Comparison of ENCODE assay signal across 19 cellular contexts in genomic region chr4:6878451-6879059, GRCh38.
"Had no signal": no experiment of that assay in that cellular context is flagged by ENCODE, and none has a peak within 500 bp of the region (broad histone marks: within the 10 kb centered on the region; RNA-seq: fewer than 3 reads in every experiment).

No MANE protein-coding gene starts in this region.

- H3K4me1 ChIP-seq: body of pancreas, SJCRH30 had no signal

- H3K27me3 Mint-ChIP-seq: dendritic cell treated with granulocyte-macrophage colony-stimulating factor and Interleukin-4, amounts not matched to agents 40 ng/mL and 50 ng/mL, for 4 days; effector memory CD8-positive, alpha-beta T cell; stimulated activated memory B cell treated with anti-CD40 and anti-IgM and Interleukin-4, amounts not matched to agents 10 μg/mL and 1 μg/mL and 100 μg/mL, for 72 hours; T-helper 17 cell had no signal

- H3K27ac ChIP-seq: body of pancreas, ovary, SJCRH30, tibial nerve had no signal

- H3K9me3 ChIP-seq: body of pancreas, ovary, SJCRH30, tibial nerve had no signal

- H3K27me3 ChIP-seq: body of pancreas, ovary, SJCRH30, tibial nerve had no signal

- DNase-seq: activated CD4-positive, alpha-beta T cell treated with anti-CD3 and anti-CD28 coated beads, Interleukin-2, amount 50 U/mL, for 1 hour; body of pancreas; cerebellar nuclear complex; effector memory CD8-positive, alpha-beta T cell; erythroblast; hypothalamus; ovary; retina; SJCRH30; stimulated activated CD4-positive, alpha-beta T cell treated with anti-CD3 and anti-CD28 coated beads, Interleukin-2, amount 100 ng/mL, for 48 hours; substantia nigra; T-helper 17 cell had no signal

- H3K4me3 ChIP-seq: body of pancreas, ovary, SJCRH30, tibial nerve had no signal

- ATAC-seq: activated naive CD4-positive, alpha-beta T cell treated with anti-CD3 and anti-CD28 coated beads, Interleukin-2, amount 50 U/mL, for 72 hours; body of pancreas; effector memory CD8-positive, alpha-beta T cell; stimulated activated memory B cell treated with anti-CD40 and anti-IgM and Interleukin-4, amounts not matched to agents 10 μg/mL and 1 μg/mL and 100 μg/mL, for 72 hours; T-helper 17 cell; WTC11 had no signal

- H3K9me3 Mint-ChIP-seq: activated naive CD4-positive, alpha-beta T cell treated with anti-CD3 and anti-CD28 coated beads, Interleukin-2, amount 50 U/mL, for 72 hours; activated T-helper 2 cell treated with anti-CD3 and anti-CD28 coated beads, Interferon-gamma antibody, Interleukin-2, Interleukin-4, amounts not matched to agents 10 μg/mL and 5 μg/mL and 100 μg/mL, durations not matched to agents 14 hours and 24 hours and 36 hours; dendritic cell treated with granulocyte-macrophage colony-stimulating factor and Interleukin-4, amounts not matched to agents 40 ng/mL and 50 ng/mL, for 4 days; effector memory CD8-positive, alpha-beta T cell; neural crest cell; stimulated activated memory B cell treated with anti-CD40 and anti-IgM and Interleukin-4, amounts not matched to agents 10 μg/mL and 1 μg/mL and 100 μg/mL, for 72 hours; WTC11 had no signal

- H3K36me3 ChIP-seq: ovary had no signal

- H3K4me3 Mint-ChIP-seq: dendritic cell treated with granulocyte-macrophage colony-stimulating factor and Interleukin-4, amounts not matched to agents 40 ng/mL and 50 ng/mL, for 4 days; effector memory CD8-positive, alpha-beta T cell; neural crest cell; stimulated activated memory B cell treated with anti-CD40 and anti-IgM and Interleukin-4, amounts not matched to agents 10 μg/mL and 1 μg/mL and 100 μg/mL, for 72 hours; T-helper 17 cell; WTC11 had no signal

- H3K27ac Mint-ChIP-seq: activated T-helper 2 cell treated with anti-CD3 and anti-CD28 coated beads, Interferon-gamma antibody, Interleukin-2, Interleukin-4, amounts not matched to agents 10 μg/mL and 5 μg/mL and 100 μg/mL, durations not matched to agents 14 hours and 24 hours and 36 hours; effector memory CD8-positive, alpha-beta T cell; stimulated activated memory B cell treated with anti-CD40 and anti-IgM and Interleukin-4, amounts not matched to agents 10 μg/mL and 1 μg/mL and 100 μg/mL, for 72 hours; T-helper 17 cell; WTC11 had no signal
